16 cellular contexts compared by ENCODE assay signal in the genomic region with DNA sequence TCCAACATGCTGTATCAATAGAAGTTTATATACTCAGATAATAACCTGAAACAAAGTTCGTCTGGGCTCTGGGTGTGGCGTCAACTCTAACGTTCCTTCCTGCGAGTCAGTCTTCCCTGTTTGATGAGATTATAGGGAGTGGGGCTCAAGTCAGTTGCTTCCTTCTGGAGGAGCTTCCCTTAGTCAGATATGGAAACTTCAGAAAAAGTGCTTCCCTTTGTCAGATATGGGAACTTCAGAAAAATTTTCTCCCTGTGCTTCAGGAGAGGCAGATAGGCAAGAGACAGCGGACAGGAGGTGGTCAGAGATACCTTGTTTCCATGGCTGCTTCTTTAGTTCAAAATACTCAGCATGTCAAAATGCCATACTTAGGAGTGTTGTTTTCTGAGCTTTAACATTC. TPM values are rescaled to one million over a fixed set of nuclear protein-coding genes. Genes with fewer than 3 reads are reported as not detected.
A peak's percentile ranks its signal among the peaks of the same experiment; 100 is the strongest.
DNase-seq lines count a peak whose midpoint lies in the region; ATAC-seq, FAIRE-seq and TF ChIP-seq lines count a peak whose summit lies in the region.
"Had no signal": no experiment of that assay in that cellular context is flagged by ENCODE, and none has a peak within 500 bp of the region (broad histone marks: within the 10 kb centered on the region; RNA-seq: fewer than 3 reads in every experiment).

No MANE protein-coding gene starts in this region.

- H3K4me3 ChIP-seq in PC-3 (ENCODE audit: low read length): peak overlapping the region; percentile 5; the same call in 1 of the 2 replicates
- no peak overlapping the region for H3K4me3 ChIP-seq in bronchial epithelial cell (ENCODE audit: low read depth, low read length)

- H3K9me2 ChIP-seq in PC-3 (replicated peaks; ENCODE audit: low read length): no peaks in the 10 kb centered on the region

- H3K36me3 ChIP-seq in PC-3 (ENCODE audit: low read depth, low read length): no peaks in the 10 kb centered on the region
- H3K36me3 ChIP-seq in bronchial epithelial cell (ENCODE audit: control insufficient read depth, insufficient read depth, low read length): no peaks in the 10 kb centered on the region

- peak overlapping the region; percentile 55 for H3K4me2 ChIP-seq in PC-3 (ENCODE audit: low read length)

- peak overlapping the region; percentile 76 for H3K27ac ChIP-seq in PC-3 (ENCODE audit: low read length)
- H3K27ac ChIP-seq: 22Rv1, HL-60 had no signal

- H3K4me1 ChIP-seq in PC-3 (ENCODE audit: insufficient read depth, low read length): peaks cover 81% of the 10 kb centered on the region

- H3F3A ChIP-seq in PC-3 (ENCODE audit: low read length, unreplicated experiment): peaks cover 22% of the 10 kb centered on the region

- peak overlapping the region; percentile 49 for H3K27ac Mint-ChIP-seq in memory B cell
- H3K27ac Mint-ChIP-seq: CD8-positive, alpha-beta T cell had no signal

- peak overlapping the region; percentile 9 for H2AFZ ChIP-seq in PC-3 (ENCODE audit: low read length)

- DNase-seq in A172 (ENCODE audit: low spot score) (peak; percentile 18), PC-3 (peak; percentile 91), bronchial epithelial cell (ENCODE audit: low read depth) (peak; percentile 52), memory B cell (ENCODE audit: low spot score in 2 of 2) (no peak), omental fat pad (ENCODE audit: low spot score) (no peak)
- DNase-seq in effector CD8-positive, alpha-beta T cell (lab: John Stamatoyannopoulos, UW): no peak
- no peak for DNase-seq in stimulated activated CD4-positive, alpha-beta T cell treated with anti-CD3 and anti-CD28 coated beads, Interleukin-2, amount 100 ng/mL, for 24 hours
- DNase-seq: CD8-positive, alpha-beta T cell; NCI-H1930; NCI-H774 had no signal

- peaks cover 22% of the 10 kb centered on the region for H3K4me1 Mint-ChIP-seq in memory B cell

- intact Hi-C loops in PC-3 (cut with micrococcal nuclease): no loop called here

- H3K27me3 ChIP-seq in PC-3 (ENCODE audit: low read length) (no peaks in the 10 kb centered on the region), bronchial epithelial cell (ENCODE audit: control insufficient read depth, insufficient read depth, low read length) (no peaks in the 10 kb centered on the region)

- H4K20me1 ChIP-seq in PC-3 (ENCODE audit: low read length): no peaks in the 10 kb centered on the region

- FAIRE-seq in bronchial epithelial cell (lab: Jason Lieb, UNC): no peak
- FAIRE-seq: H54 had no signal

- H3K9me3 Mint-ChIP-seq in memory B cell: no peaks in the 10 kb centered on the region
- H3K9me3 Mint-ChIP-seq: CD8-positive, alpha-beta T cell had no signal

- no peaks in the 10 kb centered on the region for H3K27me3 Mint-ChIP-seq in memory B cell

- BruUV-seq in PC-3 (replicated peaks; lab: Mats Ljungman, UMichigan): no TSS peak

- peak; percentile 25 for ATAC-seq in PC-3
- no peak for ATAC-seq in memory B cell (ENCODE audit: low read depth)
- no peak for ATAC-seq in omental fat pad (ENCODE audit: low FRiP score)
- ATAC-seq in HG03565 (IDR thresholded peaks at IDR 0.05; ENCODE audit: unreplicated experiment): no peak
- ATAC-seq: CD8-positive, alpha-beta T cell; Panc1; Right ventricle myocardium inferior had no signal

- CTCF ChIA-PET in PC-3 (lab: Charles Lee): interaction anchor here (0.6 to 2.1 kb wide), 5 partner anchors 81 to 682 kb away, joined by 3 to 6 read pairs (median 4); no protein-coding TSS in a partner anchor

- POLR2A ChIA-PET in PC-3 (lab: Charles Lee; ENCODE audit: unreplicated experiment): interaction anchor here (0.8 kb wide), 1 partner anchor 51 kb away, joined by 5 read pairs; a partner anchor contains a TSS

- no peaks in the 10 kb centered on the region for H3K9me3 ChIP-seq in PC-3 (ENCODE audit: low read length)

- TF ChIP-seq CTCF in PC-3 (conservative IDR thresholded peaks at IDR 0.05; ENCODE audit: low read depth, low read length): no peak
- TF ChIP-seq CTCF in bronchial epithelial cell (IDR thresholded peaks at IDR 0.05; ENCODE audit: insufficient read depth, low read length, severe bottlenecking): no peak
- no peak for TF ChIP-seq CTCF in omental fat pad (IDR thresholded peaks at IDR 0.05)

- peaks cover 10% of the 10 kb centered on the region for H3K36me3 Mint-ChIP-seq in memory B cell

- no peaks in the 10 kb centered on the region for H3K79me2 ChIP-seq in PC-3 (ENCODE audit: low read length)

- H3K9ac ChIP-seq in PC-3 (ENCODE audit: low read length): peak overlapping the region; percentile 39

- no peak overlapping the region for H3K4me3 Mint-ChIP-seq in memory B cell
- H3K4me3 Mint-ChIP-seq: CD8-positive, alpha-beta T cell had no signal

RNA-seq across cellular contexts. Expression of a gene that starts 51.1 kb away (rescaled TPM):
- 436 and 466 TPM in 2 replicates for total RNA-seq in A172 (2014; rRNA removed; shearing (Covaris generic))
- total RNA-seq in PC-3 (2014; rRNA removed) (649 and 829 TPM in 2 replicates), bronchial epithelial cell (159 and 185 TPM in 2 replicates), omental fat pad (100 to 1,000 TPM; 455 to 981 (median 633) TPM)

Comparison
In these comparisons a context has a peak if more than half of its experiments do, and no peak if none do; other contexts are left out.
1. DNase-seq: peak in A172 (single experiment), PC-3 (single experiment) and bronchial epithelial cell (single experiment); none in memory B cell (0 of 2), omental fat pad (single experiment), effector CD8-positive, alpha-beta T cell (single experiment) and stimulated activated CD4-positive, alpha-beta T cell treated with anti-CD3 and anti-CD28 coated beads, Interleukin-2, amount 100 ng/mL, for 24 hours (0 of 2).